ENCODE assay signal across 19 cellular contexts in the genomic region with DNA sequence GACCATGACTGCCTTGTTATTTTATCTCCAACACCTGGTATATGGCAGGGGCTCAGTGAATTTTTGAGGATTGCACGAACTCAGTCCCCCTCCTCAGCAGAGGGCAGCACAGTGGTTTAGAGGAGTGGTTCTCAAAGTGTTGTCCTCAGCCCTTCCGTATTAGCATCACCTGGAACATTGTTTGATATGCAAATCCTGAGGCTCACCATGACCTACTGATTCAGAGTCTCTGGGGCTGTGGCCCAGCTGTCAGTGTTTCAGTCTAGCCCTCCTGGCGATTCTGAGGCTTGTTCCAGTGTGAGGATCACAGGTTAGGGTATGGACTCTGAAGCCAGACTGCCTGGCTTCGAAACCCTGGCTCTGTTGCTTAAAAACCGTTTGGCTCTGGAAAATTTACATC. TPM values are rescaled to one million over a fixed set of nuclear protein-coding genes. Genes with fewer than 3 reads are reported as not detected.
DNase-seq lines count a peak whose midpoint lies in the region; ATAC-seq, FAIRE-seq and TF ChIP-seq lines count a peak whose summit lies in the region.
"Had no signal": no experiment of that assay in that cellular context is flagged by ENCODE, and none has a peak within 500 bp of the region (broad histone marks: within the 10 kb centered on the region; RNA-seq: fewer than 3 reads in every experiment).

No MANE protein-coding gene starts in this region.

- H3K4me3 ChIP-seq in H7 (ENCODE audit: insufficient read depth, low read depth, low read length): no peak overlapping the region
- no peak overlapping the region for H3K4me3 ChIP-seq in naive thymus-derived CD4-positive, alpha-beta T cell (ENCODE audit: low read length)
- H3K4me3 ChIP-seq in small intestine (ENCODE audit: low read depth in 1 of 2, low read length in 2 of 2): no peak overlapping the region
- H3K4me3 ChIP-seq in adrenal gland: no peak overlapping the region
- no peak overlapping the region for H3K4me3 ChIP-seq in neural progenitor cell
- H3K4me3 ChIP-seq: A549, gastrocnemius medialis, vagina had no signal

- 46 to 62% (median 48%) methylated on average over 5 of the region's 5 CpGs for WGBS in small intestine, 3 donors
- 57 to 72% (median 65%) methylated on average over 5 of the region's 5 CpGs for WGBS in adrenal gland, 4 donors

- no peak overlapping the region for H3K9ac ChIP-seq in neural progenitor cell

- H3F3A ChIP-seq in neural progenitor cell (ENCODE audit: low read depth): peaks cover 6% of the 10 kb centered on the region

- H3K27me3 ChIP-seq in H7 (ENCODE audit: control insufficient read depth, insufficient read depth, low read length) (no peaks in the 10 kb centered on the region), small intestine (ENCODE audit: control insufficient read depth in 2 of 2, insufficient read depth in 2 of 2, low read length in 2 of 2) (peaks cover 0 to 4% of the 10 kb centered on the region in 2 donors), adrenal gland (no peaks in the 10 kb centered on the region), neural progenitor cell (no peaks in the 10 kb centered on the region)
- H3K27me3 ChIP-seq in naive thymus-derived CD4-positive, alpha-beta T cell (ENCODE audit: control insufficient read depth in 2 of 2, insufficient read depth in 2 of 2, low read length in 2 of 2): no peaks in the 10 kb centered on the region
- H3K27me3 ChIP-seq: gastrocnemius medialis, vagina had no signal

- no peak for TF ChIP-seq POLR2A in adrenal gland (IDR thresholded peaks at IDR 0.05)

- POLR2A ChIA-PET in WTC11 (lab: Charles Lee): no interaction called here
- POLR2A ChIA-PET in naive thymus-derived CD4-positive, alpha-beta T cell (lab: Charles Lee): no interaction called here

- TF ChIP-seq CTCF in WTC11 (IDR thresholded peaks at IDR 0.05): no peak
- no peak for TF ChIP-seq CTCF in adrenal gland (IDR thresholded peaks at IDR 0.05)
- TF ChIP-seq CTCF in neural progenitor cell (IDR thresholded peaks at IDR 0.05): no peak

- CTCF ChIA-PET in WTC11 (lab: Charles Lee): interaction anchor here (0.9 to 1.3 kb wide), 2 partner anchors 9 to 49 kb away, joined by 3 to 4 read pairs; no protein-coding TSS in a partner anchor
- CTCF ChIA-PET in naive thymus-derived CD4-positive, alpha-beta T cell (lab: Charles Lee): no interaction called here

- H3K27ac Mint-ChIP-seq in WTC11 (no peak overlapping the region), neural progenitor cell (no peak overlapping the region)
- peak overlapping the region in 8 of 9 donors; percentile 9 to 86 (median 76) for H3K27ac Mint-ChIP-seq in naive thymus-derived CD4-positive, alpha-beta T cell

- H3K27me3 Mint-ChIP-seq in WTC11 (ENCODE audit: low read depth) (no peaks in the 10 kb centered on the region), neural progenitor cell (ENCODE audit: insufficient read depth, low read depth) (peaks cover 2% of the 10 kb centered on the region)
- peaks cover 0 to 15% (median 6%) of the 10 kb centered on the region in 5 donors for H3K27me3 Mint-ChIP-seq in naive thymus-derived CD4-positive, alpha-beta T cell

- H4K20me1 ChIP-seq in neural progenitor cell (ENCODE audit: low read depth): no peaks in the 10 kb centered on the region

- H3K9me3 ChIP-seq in naive thymus-derived CD4-positive, alpha-beta T cell (ENCODE audit: control insufficient read depth in 2 of 3, low read length in 3 of 3): no peaks in the 10 kb centered on the region
- H3K9me3 ChIP-seq in small intestine (ENCODE audit: control insufficient read depth, low read depth) (no peaks in the 10 kb centered on the region), adrenal gland (replicated peaks in 1 of 3) (no peaks in the 10 kb centered on the region), neural progenitor cell (ENCODE audit: low read depth) (no peaks in the 10 kb centered on the region)
- H3K9me3 ChIP-seq: A549, gastrocnemius medialis, vagina had no signal

- peaks cover 0 to 9% of the 10 kb centered on the region in 2 donors for H3K4me1 ChIP-seq in naive thymus-derived CD4-positive, alpha-beta T cell (ENCODE audit: control insufficient read depth in 2 of 2, insufficient read depth in 2 of 2, low read length in 2 of 2)
- H3K4me1 ChIP-seq in small intestine (ENCODE audit: control insufficient read depth in 2 of 2, insufficient read depth in 1 of 2, low read depth in 1 of 2, low read length in 1 of 2): no peaks in the 10 kb centered on the region
- H3K4me1 ChIP-seq in adrenal gland (replicated peaks in 1 of 2): no peaks in the 10 kb centered on the region
- H3K4me1 ChIP-seq in neural progenitor cell: peaks cover 9% of the 10 kb centered on the region
- H3K4me1 ChIP-seq: A549, gastrocnemius medialis, vagina had no signal

- peak; percentile 36 for DNase-seq in NCI-H510A treated with DMSO at 0.1 percent for 48 hours (lab: John Stamatoyannopoulos, UW)
- DNase-seq in NCI-H510A (lab: John Stamatoyannopoulos, UW): no peak
- peak; percentile 36 for DNase-seq in H7
- DNase-seq in WTC11 (ENCODE audit: low spot score): no peak
- DNase-seq in naive thymus-derived CD4-positive, alpha-beta T cell: no peak
- DNase-seq in small intestine: no peak
- DNase-seq in adrenal gland: no peak
- no peak for DNase-seq in neural progenitor cell (ENCODE audit: low spot score)
- DNase-seq: activated effector memory CD4-positive, alpha-beta T cell treated with Interleukin-2 at 50 U/mL for 16 hours; amniotic stem cell; central memory CD4-positive, alpha-beta T cell; DMS79; gastrocnemius medialis; left colon; NCI-H1417 treated with DMSO at 0.1 percent for 48 hours had no signal

- no peak overlapping the region for H3K4me2 ChIP-seq in neural progenitor cell
- H3K4me2 ChIP-seq: A549 had no signal

- no peaks in the 10 kb centered on the region for H3K36me3 ChIP-seq in H7 (replicated peaks; ENCODE audit: control insufficient read depth, insufficient read depth, low read length)
- no peaks in the 10 kb centered on the region for H3K36me3 ChIP-seq in naive thymus-derived CD4-positive, alpha-beta T cell (ENCODE audit: control insufficient read depth in 2 of 3, insufficient read depth in 3 of 3, low read length in 3 of 3)
- H3K36me3 ChIP-seq in small intestine (ENCODE audit: control insufficient read depth in 2 of 2, insufficient read depth in 2 of 2, low read length in 2 of 2): no peaks in the 10 kb centered on the region
- H3K36me3 ChIP-seq in adrenal gland (replicated peaks in 1 of 2): no peaks in the 10 kb centered on the region
- no peaks in the 10 kb centered on the region for H3K36me3 ChIP-seq in neural progenitor cell
- H3K36me3 ChIP-seq: gastrocnemius medialis, vagina had no signal

- no peaks in the 10 kb centered on the region for H3K79me2 ChIP-seq in neural progenitor cell (ENCODE audit: low read depth)

- H3K4me3 Mint-ChIP-seq in WTC11 (no peak overlapping the region), neural progenitor cell (no peak overlapping the region)
- H3K4me3 Mint-ChIP-seq in naive thymus-derived CD4-positive, alpha-beta T cell: peak overlapping the region in 1 of 10 donors; percentile 37

- H3K9me3 Mint-ChIP-seq in WTC11 (no peaks in the 10 kb centered on the region), neural progenitor cell (no peaks in the 10 kb centered on the region)
- H3K9me3 Mint-ChIP-seq in naive thymus-derived CD4-positive, alpha-beta T cell: peaks cover 0 to 2% (median 0%) of the 10 kb centered on the region in 11 donors

- ATAC-seq in WTC11: peak; percentile 89
- ATAC-seq in naive thymus-derived CD4-positive, alpha-beta T cell: no peak
- ATAC-seq: A549, esophagus mucosa, gastrocnemius medialis, left colon had no signal

- intact Hi-C loops in naive thymus-derived CD4-positive, alpha-beta T cell (cut with micrococcal nuclease): no loop called here
- intact Hi-C loops in adrenal gland (cut with DNase I): loop anchor here in 1 of 2 donors (10.0 kb wide), 1 partner anchor 255 kb away; no protein-coding TSS in a partner anchor

- H2AFZ ChIP-seq in neural progenitor cell (replicated peaks): no peak overlapping the region

- FAIRE-seq in small intestine (lab: Jason Lieb, UNC): no peak
- FAIRE-seq: A549 had no signal

- peaks cover 37% of the 10 kb centered on the region for H3K4me1 Mint-ChIP-seq in WTC11
- H3K4me1 Mint-ChIP-seq in naive thymus-derived CD4-positive, alpha-beta T cell: peaks cover 7 to 26% (median 19%) of the 10 kb centered on the region in 7 donors
- H3K4me1 Mint-ChIP-seq in neural progenitor cell: peaks cover 16% of the 10 kb centered on the region

- H3K36me3 Mint-ChIP-seq in WTC11 (no peaks in the 10 kb centered on the region), neural progenitor cell (no peaks in the 10 kb centered on the region)
- H3K36me3 Mint-ChIP-seq in naive thymus-derived CD4-positive, alpha-beta T cell: no peaks in the 10 kb centered on the region

- peak overlapping the region; percentile 10 for H3K27ac ChIP-seq in naive thymus-derived CD4-positive, alpha-beta T cell (ENCODE audit: low read depth, low read length)
- no peak overlapping the region for H3K27ac ChIP-seq in small intestine (ENCODE audit: low read depth in 1 of 2, low read length in 1 of 2)
- no peak overlapping the region for H3K27ac ChIP-seq in adrenal gland
- H3K27ac ChIP-seq in neural progenitor cell: no peak overlapping the region
- H3K27ac ChIP-seq: A549, gastrocnemius medialis, vagina had no signal

RNA-seq across cellular contexts. Expression of a gene that starts 12.8 kb away (rescaled TPM):
- under 0.01 TPM in 1 of 2 replicates, not detected in the other for total RNA-seq in H7 (2014; rRNA removed; shearing (Covaris generic))
- 0.09 to 0.11 TPM (median 0.09 TPM) in 3 replicates for total RNA-seq in WTC11 (2021)
- total RNA-seq in naive thymus-derived CD4-positive, alpha-beta T cell: under 1 TPM in 1 of 5 experiments, not detected in 4; 0.05 TPM
- polyA plus RNA-seq in naive thymus-derived CD4-positive, alpha-beta T cell: not detected
- polyA plus RNA-seq in small intestine: under 1 TPM in 1 of 3 donors, not detected in 2; 0.01 TPM
- total RNA-seq in adrenal gland: under 1 TPM; under 0.01 to 0.61 (median 0.08) TPM
- under 1 TPM; 0.11 to 0.17 (median 0.16) TPM for polyA plus RNA-seq in adrenal gland
- total RNA-seq in neural progenitor cell (ENCODE audit: low replicate concordance): 0.13 and 0.22 TPM in 2 replicates
- total RNA-seq: left colon, vagina had no signal
- polyA plus RNA-seq: A549, BJ had no signal

Comparison
In these comparisons a context has a peak if more than half of its experiments do, and no peak if none do; other contexts are left out.
1. DNase-seq: peak in NCI-H510A treated with DMSO at 0.1 percent for 48 hours (single experiment) and H7 (single experiment); none in NCI-H510A (single experiment), WTC11 (single experiment), naive thymus-derived CD4-positive, alpha-beta T cell (0 of 9), small intestine (single experiment), adrenal gland (0 of 7) and neural progenitor cell (single experiment).
2. H3K27ac Mint-ChIP-seq: peak in naive thymus-derived CD4-positive, alpha-beta T cell (8 of 9); none in WTC11 (single experiment) and neural progenitor cell (single experiment).